34 cellular contexts compared by ENCODE assay signal in the genomic region with DNA sequence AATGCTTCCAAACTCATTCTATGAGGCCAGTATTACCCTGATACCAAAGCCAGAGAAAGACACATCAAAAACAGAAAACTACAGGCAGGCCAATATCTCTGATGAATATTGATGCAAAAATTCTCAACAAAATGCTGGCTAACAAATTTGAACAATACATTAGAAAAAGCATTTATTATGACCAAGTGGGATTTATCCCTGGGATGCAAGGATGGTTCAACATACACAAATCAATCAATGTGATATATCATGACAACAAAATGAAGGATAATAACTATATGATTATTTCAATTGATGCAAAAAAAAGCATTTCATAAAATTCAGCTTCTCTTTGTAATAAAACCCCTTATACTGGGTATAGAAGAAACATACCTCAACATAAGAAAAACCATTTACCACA.
"Had no signal": no experiment of that assay in that cellular context is flagged by ENCODE, and none has a peak within 500 bp of the region (broad histone marks: within the 10 kb centered on the region; RNA-seq: fewer than 3 reads in every experiment).

No MANE protein-coding gene starts in this region.

- H3K27me3 ChIP-seq: MG63 had no signal

- H3K36me3 ChIP-seq: MG63 had no signal

- DNase-seq: Karpas-422, Kasumi-1, MG63, MM.1S, MV-4-11, NCI-H1048, NCI-H1092, NCI-H1092 treated with DMSO at 0.1 percent for 48 hours, NCI-H1105, NCI-H1105 treated with DMSO at 0.1 percent for 48 hours, NCI-H1417, NCI-H1417 treated with DMSO at 0.1 percent for 48 hours, NCI-H1436, NCI-H1436 treated with DMSO at 0.1 percent for 48 hours, NCI-H146, NCI-H1694, NCI-H1694 treated with DMSO at 0.1 percent for 48 hours, NCI-H187, NCI-H187 treated with DMSO at 0.1 percent for 48 hours, NCI-H1930, NCI-H2029, NCI-H2029 treated with DMSO at 0.1 percent for 48 hours, NCI-H2081, NCI-H2081 treated with DMSO at 0.1 percent for 48 hours, NCI-H2107, NCI-H2171, NCI-H2171 treated with DMSO at 0.1 percent for 48 hours, NCI-H2227 treated with DMSO at 0.1 percent for 48 hours, NCI-H226, NCI-H345, NCI-H446, NCI-H446 treated with DMSO at 0.1 percent for 48 hours, NCI-H510A, NCI-H510A treated with DMSO at 0.1 percent for 48 hours had no signal

- H3K4me3 ChIP-seq: MG63 had no signal
